9 cellular contexts compared by ENCODE assay signal in the genomic region with DNA sequence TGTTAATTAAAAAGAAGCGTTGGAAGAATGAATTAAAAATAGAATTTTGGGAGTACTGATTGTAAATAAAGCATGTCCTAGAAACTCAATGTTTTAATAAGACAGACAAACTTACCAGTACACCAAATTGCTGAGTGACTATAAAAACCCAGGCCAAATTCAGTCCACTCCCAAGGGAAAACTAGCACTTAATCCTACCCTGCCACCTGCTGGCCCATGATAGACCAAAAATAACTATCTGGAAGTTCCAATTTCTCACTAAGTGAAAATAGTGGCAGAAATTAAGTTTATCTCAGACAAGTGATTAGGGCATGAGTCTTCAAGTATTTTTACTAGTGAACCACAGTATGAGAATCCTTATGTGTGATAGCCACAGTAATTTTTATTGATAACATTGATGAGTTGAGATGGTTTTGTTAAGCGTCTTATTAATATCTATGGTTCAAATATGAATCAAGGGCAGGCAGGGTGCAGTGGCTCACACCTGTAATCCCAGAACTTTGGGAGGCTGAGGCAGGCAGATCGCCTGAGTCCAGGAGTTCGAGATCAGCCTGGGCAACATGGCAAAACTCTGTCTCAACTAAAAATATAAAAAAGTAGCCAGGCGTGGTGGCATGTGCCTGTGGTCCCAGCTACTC. TPM values are rescaled to one million over a fixed set of nuclear protein-coding genes. Genes with fewer than 3 reads are reported as not detected.
DNase-seq lines count a peak whose midpoint lies in the region; ATAC-seq and TF ChIP-seq lines count a peak whose summit lies in the region.
"Had no signal": no experiment of that assay in that cellular context is flagged by ENCODE, and none has a peak within 500 bp of the region (broad histone marks: within the 10 kb centered on the region; RNA-seq: fewer than 3 reads in every experiment).

No MANE protein-coding gene starts in this region.

- in situ Hi-C loops in ACHN (cut with HindIII; ENCODE audit: low pct_ligation_motif_present, low pct_unique_long_range_greater_than_20kb, low sequenced_read_pairs): no loop called here

- ATAC-seq in aorta (ENCODE audit: low FRiP score) (no peak), GM19328 (IDR thresholded peaks at IDR 0.05; ENCODE audit: unreplicated experiment) (no peak)

- H3K9me3 ChIP-seq in aorta (ENCODE audit: control insufficient read depth, low read length): no peaks in the 10 kb centered on the region

- H3K4me3 ChIP-seq in retinal pigment epithelial cell (ENCODE audit: low read length): no peak overlapping the region
- no peak overlapping the region for H3K4me3 ChIP-seq in aorta (ENCODE audit: low read length in 2 of 2)

- WGBS in aorta, 2 donors: 51 to 54% methylated on average over 5 of the region's 5 CpGs

- H3K27me3 ChIP-seq in aorta (ENCODE audit: control insufficient read depth in 1 of 2, insufficient read depth in 2 of 2, low read length in 1 of 2): no peaks in the 10 kb centered on the region

- no peak overlapping the region for H3K27ac ChIP-seq in aorta (ENCODE audit: low read depth in 1 of 2, low read length in 2 of 2)

- intact Hi-C loops in aorta (cut with DNase I): loop anchor here in 1 of 2 donors (10.0 kb wide), 1 partner anchor 330 kb away; no protein-coding TSS in a partner anchor

- DNase-seq in ACHN (peak; percentile 69), EH (ENCODE audit: low read depth) (peak; percentile 63), NCI-H1105 (lab: John Stamatoyannopoulos, UW) (peak; percentile 32), UCSD-AML1 (lab: John Stamatoyannopoulos, UW; ENCODE audit: unreplicated experiment) (peak; percentile 11), fibroblast of the conjunctiva (ENCODE audit: low read depth) (peak; percentile 18), retinal pigment epithelial cell (ENCODE audit: low read depth) (no peak), aorta (no peak)
- DNase-seq: stimulated activated naive B cell treated with anti-CD40 and anti-IgM and Interleukin-4, amounts not matched to agents 10 μg/mL and 1 μg/mL and 100 μg/mL, for 72 hours had no signal

- TF ChIP-seq CTCF in retinal pigment epithelial cell (conservative IDR thresholded peaks at IDR 0.05; ENCODE audit: low read depth, low read length): peak; percentile 75

- H3K36me3 ChIP-seq in aorta (ENCODE audit: control insufficient read depth in 1 of 2, insufficient read depth in 2 of 2, low read length in 1 of 2): no peaks in the 10 kb centered on the region

- H3K4me1 ChIP-seq in aorta (ENCODE audit: control insufficient read depth in 1 of 2, insufficient read depth in 2 of 2, low read length in 2 of 2): no peaks in the 10 kb centered on the region

RNA-seq across cellular contexts. Expression of gene DDX10, which starts 9.8 kb away (rescaled TPM):
- total RNA-seq in aorta: 10 to 100 TPM; 18.8 to 24.2 TPM
- 10 to 100 TPM in 1 of 2 donors, 1 to 10 TPM in 1; 9.3 to 11.8 TPM for polyA plus RNA-seq in aorta

Comparison
In these comparisons a context has a peak if more than half of its experiments do, and no peak if none do; other contexts are left out.
1. DNase-seq: peak in ACHN (single experiment), EH (single experiment), NCI-H1105 (single experiment), UCSD-AML1 (single experiment) and fibroblast of the conjunctiva (single experiment); none in retinal pigment epithelial cell (single experiment) and aorta (0 of 2).